ENCODE assay signal across 1 cellular context in genomic region chr17:66748578-66748977, GRCh38.
TF ChIP-seq lines count a peak whose summit lies in the region.

No MANE protein-coding gene starts in this region.

TF ChIP-seq in H1, 55 proteins besides CTCF, POLR2A, EP300 and RAD21:
- no peak for TF ChIP-seq TEAD4 (IDR thresholded peaks at IDR 0.05; ENCODE audit: low read depth, low read length)
